22 cellular contexts compared by ENCODE assay signal in the genomic region with DNA sequence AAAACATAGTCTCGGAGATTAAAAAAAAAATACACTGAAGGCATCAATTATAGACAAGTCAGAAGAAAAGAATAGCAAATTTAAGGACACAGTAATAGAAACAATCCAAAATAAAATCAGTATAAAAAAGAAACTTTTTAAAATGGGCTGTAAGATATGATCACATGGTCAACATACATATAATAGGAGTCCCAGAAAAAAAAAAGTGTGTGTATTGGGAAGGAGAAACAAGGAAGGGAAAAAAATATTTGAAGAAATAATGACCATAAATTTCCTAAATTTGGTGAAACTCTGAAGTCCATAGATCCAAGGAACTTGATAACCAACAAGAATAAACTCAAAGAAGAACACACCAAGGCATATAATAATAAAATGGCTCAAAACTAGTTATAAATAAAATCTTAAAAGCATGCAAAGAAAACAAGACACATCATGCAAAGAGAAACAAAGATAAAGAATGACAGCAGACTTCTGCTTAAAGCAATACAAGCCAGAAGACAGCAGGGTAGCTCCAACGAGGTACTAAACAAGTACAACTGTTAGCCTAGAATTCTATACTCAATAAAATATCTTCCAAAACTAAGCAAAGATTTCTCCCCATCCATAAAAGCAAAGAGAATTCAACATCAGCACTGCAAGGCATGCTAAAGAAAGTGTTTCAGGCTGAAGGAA.
DNase-seq lines count a peak whose midpoint lies in the region; ATAC-seq, FAIRE-seq and TF ChIP-seq lines count a peak whose summit lies in the region.
"Had no signal": no experiment of that assay in that cellular context is flagged by ENCODE, and none has a peak within 500 bp of the region (broad histone marks: within the 10 kb centered on the region; RNA-seq: fewer than 3 reads in every experiment).

No MANE protein-coding gene starts in this region.

- no peak overlapping the region for H2BK20ac ChIP-seq in H9 (ENCODE audit: low read depth, low read length, poor library complexity, severe bottlenecking)

- H3K36me3 ChIP-seq in SK-N-SH (replicated peaks in 1 of 2; ENCODE audit: control insufficient read depth in 1 of 2, insufficient read depth in 2 of 2, low read length in 1 of 2): peaks cover 7 to 17% of the 10 kb centered on the region in 2 experiments
- H3K36me3 ChIP-seq in HEK293 (ENCODE audit: control insufficient read depth in 2 of 2, insufficient read depth in 1 of 2, low read length in 2 of 2): no peaks in the 10 kb centered on the region
- H3K36me3 ChIP-seq in K562 (ENCODE audit: control insufficient read depth, insufficient read depth, low read length): peaks cover 34% of the 10 kb centered on the region; the same call in 2 of the 3 replicates

- no peak overlapping the region for H3K27ac ChIP-seq in SK-N-SH (ENCODE audit: low read depth in 2 of 2, low read length in 1 of 2)
- no peak overlapping the region for H3K27ac ChIP-seq in HEK293 (ENCODE audit: extremely low read depth, low read depth, low read length)
- H3K27ac ChIP-seq in K562 (ENCODE audit: extremely low read depth, low read depth, low read length): no peak overlapping the region
- H3K27ac ChIP-seq in H9 (ENCODE audit: insufficient read length, low read depth, low read length): no peak overlapping the region
- H3K27ac ChIP-seq: 22Rv1; A549; BLaER1 treated with 17β-estradiol and CSF1 and Interleukin-3, amounts not matched to agents 10 nM and 100 nM; C4-2B had no signal

- no peak overlapping the region for H2BK12ac ChIP-seq in H9 (ENCODE audit: insufficient read length, low read depth, low read length)

- H4K20me1 ChIP-seq in SK-N-SH (ENCODE audit: insufficient read depth) (no peaks in the 10 kb centered on the region), K562 (replicated peaks; ENCODE audit: control insufficient read depth, insufficient read depth, low read length) (no peaks in the 10 kb centered on the region), H9 (ENCODE audit: control insufficient read depth, insufficient read depth, insufficient read length) (no peaks in the 10 kb centered on the region)
- H4K20me1 ChIP-seq: BLaER1 treated with 17β-estradiol and CSF1 and Interleukin-3, amounts not matched to agents 10 nM and 100 nM had no signal

- H3K4me2 ChIP-seq in SK-N-SH: no peak overlapping the region
- H3K4me2 ChIP-seq in K562 (ENCODE audit: insufficient read depth, low read length): no peak overlapping the region
- no peak overlapping the region for H3K4me2 ChIP-seq in H9 (ENCODE audit: insufficient read depth, insufficient read length, low read length)
- H3K4me2 ChIP-seq: A549; BLaER1 treated with 17β-estradiol and CSF1 and Interleukin-3, amounts not matched to agents 10 nM and 100 nM had no signal

- no peak for DNase-seq in SK-N-SH
- peak; percentile 91 for DNase-seq in SK-N-DZ (ENCODE audit: low spot score)
- no peak for DNase-seq in K562 (ENCODE audit: extremely low read depth in 1 of 4, low spot score in 3 of 4)
- DNase-seq in cerebellar nuclear complex (lab: John Stamatoyannopoulos, UW): no peak
- no peak for DNase-seq in H9
- DNase-seq: AML-193; Caco-2; Calu3; CD4-positive, alpha-beta T cell; CD8-positive, alpha-beta T cell; DMS79 treated with DMSO at 0.1 percent for 48 hours; GF-D8 had no signal

- H3K23me2 ChIP-seq in H9 (ENCODE audit: insufficient read length, low read depth, low read length, poor library complexity, severe bottlenecking): no peaks in the 10 kb centered on the region

- no peaks in the 10 kb centered on the region for H3K27me3 Mint-ChIP-seq in H9 (ENCODE audit: low read depth)
- H3K27me3 Mint-ChIP-seq: B cell; CD4-positive, alpha-beta T cell had no signal

- intact Hi-C loops in K562 (cut with micrococcal nuclease): no loop called here

- H3K4me1 Mint-ChIP-seq in H9: peaks cover 7 to 10% of the 10 kb centered on the region in 2 experiments

- WGBS in SK-N-SH (ENCODE audit: low lambda C conversion rate): 66% methylated on average over 2 of the region's 2 CpGs
- WGBS in K562 (ENCODE audit: insufficient coverage, low coverage, missing lambda C conversion rate): 89% methylated on average over 2 of the region's 2 CpGs
- WGBS in H9 (ENCODE audit: extremely low coverage, insufficient read length, low lambda C conversion rate): no CpG with 5 or more reads among the region's 2 CpGs

- no peak overlapping the region for H3T11ph ChIP-seq in H9 (ENCODE audit: low read length)

- H3K4me3 ChIP-seq in SK-N-SH (ENCODE audit: low read depth in 2 of 2, low read length in 1 of 2) (no peak overlapping the region), HEK293 (ENCODE audit: low read depth, low read length) (no peak overlapping the region), K562 (no peak overlapping the region)
- H3K4me3 ChIP-seq: A549; BLaER1 treated with 17β-estradiol and CSF1 and Interleukin-3, amounts not matched to agents 10 nM and 100 nM had no signal

- H2BK15ac ChIP-seq in H9 (ENCODE audit: low read depth, low read length): no peak overlapping the region

- H3K4me3 Mint-ChIP-seq in H9: no peak overlapping the region
- H3K4me3 Mint-ChIP-seq: B cell; CD4-positive, alpha-beta T cell; CD8-positive, alpha-beta T cell had no signal

- H3K27me3 ChIP-seq in SK-N-SH (ENCODE audit: insufficient read depth) (no peaks in the 10 kb centered on the region), K562 (ENCODE audit: control insufficient read depth in 2 of 2, insufficient read depth in 2 of 2, low read length in 2 of 2) (no peaks in the 10 kb centered on the region), H9 (ENCODE audit: insufficient read depth, low read length) (no peaks in the 10 kb centered on the region)
- H3K27me3 ChIP-seq: BLaER1 treated with 17β-estradiol and CSF1 and Interleukin-3, amounts not matched to agents 10 nM and 100 nM had no signal

- H3K56ac ChIP-seq in H9 (ENCODE audit: insufficient read length, low read depth, low read length): no peak overlapping the region

- peaks cover 6 to 7% of the 10 kb centered on the region in 2 experiments; a peak in 3 of 5 replicates for H3K9me3 Mint-ChIP-seq in H9

- ATAC-seq in SK-N-SH treated with all-trans-retinoic acid at 6 μM for 48 hours: no peak
- ATAC-seq in K562: no peak
- ATAC-seq: A549; CD8-positive, alpha-beta T cell had no signal

- H4K91ac ChIP-seq in H9 (ENCODE audit: insufficient read length, low read depth, low read length): no peak overlapping the region

- H3K9me3 ChIP-seq in SK-N-SH (no peaks in the 10 kb centered on the region; the same call in 1 of the 2 replicates), HEK293 (ENCODE audit: control insufficient read depth, insufficient read depth, low read depth, low read length) (no peaks in the 10 kb centered on the region), K562 (replicated peaks; ENCODE audit: control insufficient read depth, insufficient read depth, low read depth, low read length) (peaks cover 6% of the 10 kb centered on the region), H9 (ENCODE audit: control insufficient read depth, low read depth, low read length) (no peaks in the 10 kb centered on the region)
- H3K9me3 ChIP-seq: A549, Caco-2 had no signal

- TF ChIP-seq EP300 in SK-N-SH (IDR thresholded peaks at IDR 0.05; ENCODE audit: borderline replicate concordance in 1 of 2, low read depth in 1 of 2, low read length in 1 of 2) (no peak), K562 (IDR thresholded peaks at IDR 0.05; ENCODE audit: low read length) (no peak)

- H3K79me1 ChIP-seq in H9 (ENCODE audit: insufficient read depth, low read depth, low read length, poor library complexity, severe bottlenecking): no peaks in the 10 kb centered on the region

- H3K4me1 ChIP-seq in SK-N-SH (ENCODE audit: control insufficient read depth in 1 of 2, insufficient read depth in 2 of 2, low read depth in 1 of 2, low read length in 1 of 2): no peaks in the 10 kb centered on the region
- H3K4me1 ChIP-seq in HEK293 (ENCODE audit: control insufficient read depth, insufficient read depth, low read length): peaks cover 5% of the 10 kb centered on the region; the same call in 1 of the 2 replicates
- H3K4me1 ChIP-seq in K562 (replicated peaks in 1 of 2; ENCODE audit: control insufficient read depth in 2 of 2, insufficient read depth in 2 of 2, low read length in 2 of 2): peaks cover 0 to 9% of the 10 kb centered on the region in 2 experiments; a peak in 2 of 5 replicates
- H3K4me1 ChIP-seq in H9 (ENCODE audit: insufficient read depth, low read length): no peaks in the 10 kb centered on the region
- H3K4me1 ChIP-seq: A549, Caco-2 had no signal

- BruUV-seq in K562 (replicated peaks; lab: Mats Ljungman, UMichigan): no TSS peak

- H4K8ac ChIP-seq in H9 (replicated peaks; ENCODE audit: insufficient read length, low read depth, low read length): no peak overlapping the region

- no peak for FAIRE-seq in K562 (lab: Jason Lieb, UNC)
- FAIRE-seq: A549, D721Med, GM12891, GM19239 had no signal

- no peak overlapping the region for H3K9ac ChIP-seq in SK-N-SH
- no peak overlapping the region for H3K9ac ChIP-seq in K562 (ENCODE audit: insufficient read depth in 1 of 2, low read depth in 2 of 2, low read length in 2 of 2)
- H3K9ac ChIP-seq in H9 (ENCODE audit: extremely low read depth, insufficient read length, low read length): no peak overlapping the region
- H3K9ac ChIP-seq: BLaER1 treated with 17β-estradiol and CSF1 and Interleukin-3, amounts not matched to agents 10 nM and 100 nM had no signal

- H3K23ac ChIP-seq in H9 (ENCODE audit: insufficient read length, low read depth, low read length): no peak overlapping the region

- in situ Hi-C loops in K562 (cut with MboI): no loop called here

- no peak overlapping the region for H2BK120ac ChIP-seq in H9 (ENCODE audit: low read depth, low read length, poor library complexity, severe bottlenecking)

- peaks cover 5 to 11% (median 7%) of the 10 kb centered on the region in 3 experiments; a peak in 6 of 7 replicates for H3K36me3 Mint-ChIP-seq in H9 (ENCODE audit: insufficient read depth in 1 of 3, low read depth in 3 of 3)

- TF ChIP-seq RAD21 in SK-N-SH (IDR thresholded peaks at IDR 0.05; ENCODE audit: low read length) (no peak), K562 (CRISPR knock-in tag; conservative IDR thresholded peaks at IDR 0.05 in 1 of 2, IDR thresholded peaks at IDR 0.05 in 1 of 2) (no peak)

- POLR2A ChIA-PET in SK-N-SH (lab: Yijun Ruan, JAX): no interaction called here
- POLR2A ChIA-PET in HEK293 (lab: Yijun Ruan, JAX): no interaction called here
- POLR2A ChIA-PET in K562 (lab: Yijun Ruan, JAX): no interaction called here

- no peak for TF ChIP-seq POLR2A in K562 (conservative IDR thresholded peaks at IDR 0.05)

- no peak overlapping the region for H3K27ac Mint-ChIP-seq in H9
- H3K27ac Mint-ChIP-seq: B cell; CD4-positive, alpha-beta T cell; CD8-positive, alpha-beta T cell had no signal

- H2BK5ac ChIP-seq in H9 (ENCODE audit: insufficient read length, low read length): no peak overlapping the region

- no peak overlapping the region for H3K14ac ChIP-seq in H9 (ENCODE audit: insufficient read depth, low read length)

- no peak overlapping the region for H3K4ac ChIP-seq in H9 (ENCODE audit: low read depth, low read length)

- no peak overlapping the region for H2AK5ac ChIP-seq in H9 (ENCODE audit: insufficient read length, low read length)

- H3K9me1 ChIP-seq in K562 (ENCODE audit: control insufficient read depth, insufficient read depth, low read length): no peaks in the 10 kb centered on the region

- H4K5ac ChIP-seq in H9 (ENCODE audit: insufficient read length, low read depth, low read length): no peak overlapping the region

- no peaks in the 10 kb centered on the region for H3F3A ChIP-seq in SK-N-SH (replicated peaks; ENCODE audit: insufficient read depth)

- H2AFZ ChIP-seq in SK-N-SH (ENCODE audit: low read depth): no peak overlapping the region
- H2AFZ ChIP-seq in K562 (ENCODE audit: low read depth, low read length): no peak overlapping the region
- H2AFZ ChIP-seq in H9 (ENCODE audit: low read length): no peak overlapping the region

- CTCF ChIA-PET in SK-N-SH (lab: Yijun Ruan, JAX): no interaction called here
- CTCF ChIA-PET in HEK293 (lab: Yijun Ruan, JAX): no interaction called here
- CTCF ChIA-PET in K562 (lab: Yijun Ruan, JAX; ENCODE audit: low intra/inter-chr PET ratio): no interaction called here

- no peaks in the 10 kb centered on the region for H3K9me2 ChIP-seq in SK-N-SH

- H3K79me2 ChIP-seq in SK-N-SH (ENCODE audit: insufficient read depth): peaks cover 3% of the 10 kb centered on the region; the same call in 1 of the 2 replicates
- peaks cover 13% of the 10 kb centered on the region for H3K79me2 ChIP-seq in K562 (ENCODE audit: control insufficient read depth, insufficient read depth, low read length)
- no peaks in the 10 kb centered on the region for H3K79me2 ChIP-seq in H9 (ENCODE audit: insufficient read depth, low read length)

- TF ChIP-seq CTCF in SK-N-SH (IDR thresholded peaks at IDR 0.05) (no peak), HEK293 (tag by site-specific recombination; IDR thresholded peaks at IDR 0.05) (no peak), K562 (IDR thresholded peaks at IDR 0.05 in 2 of 3, conservative IDR thresholded peaks at IDR 0.05 in 1 of 3; ENCODE audit: insufficient read depth in 2 of 3, low read depth in 1 of 3, low read length in 3 of 3) (no peak), H9 (conservative IDR thresholded peaks at IDR 0.05) (no peak)

- no peak overlapping the region for H3K18ac ChIP-seq in H9 (ENCODE audit: insufficient read length, low read depth, low read length)
